ENCODE assay signal across 26 cellular contexts in genomic region chr4:83722730-83723269, GRCh38.
"Had no signal": no experiment of that assay in that cellular context is flagged by ENCODE, and none has a peak within 500 bp of the region (broad histone marks: within the 10 kb centered on the region; RNA-seq: fewer than 3 reads in every experiment).

No MANE protein-coding gene starts in this region.

- H3K27me3 ChIP-seq: adrenal gland, body of pancreas, esophagus squamous epithelium had no signal

- H3K9me3 ChIP-seq: adrenal gland, body of pancreas, esophagus squamous epithelium had no signal

- ATAC-seq: activated CD4-positive, alpha-beta T cell treated with anti-CD3 and anti-CD28 coated beads for 36 hours; activated CD8-positive, alpha-beta memory T cell treated with anti-CD3 and anti-CD28 coated beads, Interleukin-2, amount 10 ng/mL, durations not matched to agents 7 days and 5 days; activated CD8-positive, alpha-beta T cell treated with anti-CD3 and anti-CD28 coated beads, Interleukin-2, amount 10 ng/mL, durations not matched to agents 7 days and 5 days; activated naive CD8-positive, alpha-beta T cell treated with anti-CD3 and anti-CD28 coated beads, Interleukin-2, amount 50 U/mL, for 24 hours; body of pancreas had no signal

- H3K4me1 ChIP-seq: adrenal gland, body of pancreas, esophagus squamous epithelium had no signal

- H3K27ac ChIP-seq: adrenal gland, body of pancreas, epithelial cell of prostate, esophagus squamous epithelium had no signal

- DNase-seq: activated CD4-positive, alpha-beta memory T cell treated with anti-CD3 and anti-CD28 coated beads for 36 hours; activated CD4-positive, alpha-beta T cell treated with anti-CD3 and anti-CD28 coated beads for 36 hours; activated CD4-positive, alpha-beta T cell treated with anti-CD3 and anti-CD28 coated beads, Interleukin-2, amount 10 ng/mL, durations not matched to agents 24 days and 14 days; activated CD4-positive, CD25-positive, alpha-beta regulatory T cell; activated CD4-positive, CD25-positive, alpha-beta regulatory T cell treated with anti-CD3 and anti-CD28 coated beads, Interleukin-2, amount 50 U/mL, for 72 hours; activated CD8-positive, alpha-beta memory T cell treated with anti-CD3 and anti-CD28 coated beads, Interleukin-2, amount 10 ng/mL, durations not matched to agents 7 days and 5 days; activated CD8-positive, alpha-beta memory T cell treated with anti-CD3 and anti-CD28 coated beads, Interleukin-2, amount 50 U/mL, for 4 hours; activated CD8-positive, alpha-beta T cell treated with anti-CD3 and anti-CD28 coated beads, Interleukin-2, amount 10 ng/mL, durations not matched to agents 7 days and 5 days; activated effector memory CD4-positive, alpha-beta T cell treated with anti-CD3 and anti-CD28 coated beads, Interleukin-2, amount 50 U/mL, for 16 hours; activated naive CD4-positive, alpha-beta T cell treated with anti-CD3 and anti-CD28 coated beads for 36 hours; activated naive CD8-positive, alpha-beta T cell treated with anti-CD3 and anti-CD28 coated beads for 36 hours; activated naive CD8-positive, alpha-beta T cell treated with anti-CD3 and anti-CD28 coated beads, Interleukin-2, amount 50 U/mL, for 24 hours; activated T-cell treated with anti-CD3 and anti-CD28 coated beads, Interleukin-2, amount 50 U/mL, for 1 hour; activated T-cell treated with anti-CD3 and anti-CD28 coated beads, Interleukin-2, amount 50 U/mL, for 48 hours; adrenal gland; amygdala; aorta; body of pancreas; caudate nucleus; cortex of kidney; effector CD8-positive, alpha-beta T cell; esophagus squamous epithelium; foreskin melanocyte; head of caudate nucleus; hippocampal formation had no signal

- H3K4me3 ChIP-seq: adrenal gland, body of pancreas, esophagus squamous epithelium had no signal

- H3K36me3 ChIP-seq: adrenal gland, esophagus squamous epithelium had no signal
